In genomic region chr11:76577199-76577920, GRCh38 we compare ENCODE assay signal across 10 cellular contexts.
DNase-seq lines count a peak whose midpoint lies in the region; ATAC-seq and TF ChIP-seq lines count a peak whose summit lies in the region.
"Had no signal": no experiment of that assay in that cellular context is flagged by ENCODE, and none has a peak within 500 bp of the region (broad histone marks: within the 10 kb centered on the region; RNA-seq: fewer than 3 reads in every experiment).

No MANE protein-coding gene starts in this region.

- no peak overlapping the region for H3K4me3 ChIP-seq in SJSA1
- no peak overlapping the region for H3K4me3 ChIP-seq in rectal smooth muscle tissue (ENCODE audit: low read length)
- H3K4me3 ChIP-seq in Karpas-422 (ENCODE audit: low read length) = no peak overlapping the region

- H3K27me3 Mint-ChIP-seq in Calu3 (ENCODE audit: unreplicated experiment) = no peaks in the 10 kb centered on the region
- H3K27me3 Mint-ChIP-seq in activated T-helper 17 cell treated with anti-CD3 and anti-CD28 coated beads, Interleukin-2, amount 50 U/mL, for 72 hours = peaks cover 4% of the 10 kb centered on the region

- peak; percentile 89 for ATAC-seq in Right ventricle myocardium superior (ENCODE audit: poor library complexity)
- ATAC-seq in activated T-helper 17 cell treated with anti-CD3 and anti-CD28 coated beads, Interleukin-2, amount 50 U/mL, for 72 hours (replicated peaks) = no peak
- ATAC-seq: activated naive CD8-positive, alpha-beta T cell treated with anti-CD3 and anti-CD28 coated beads, Interleukin-2, amount 50 U/mL, for 24 hours had no signal

- H3K27me3 ChIP-seq in SJSA1 (replicated peaks) = no peaks in the 10 kb centered on the region
- no peaks in the 10 kb centered on the region for H3K27me3 ChIP-seq in rectal smooth muscle tissue (ENCODE audit: control insufficient read depth, insufficient read depth, low read length)
- no peaks in the 10 kb centered on the region for H3K27me3 ChIP-seq in Karpas-422 (ENCODE audit: low read length)

- H3K79me2 ChIP-seq in Karpas-422 (ENCODE audit: low read length) = no peaks in the 10 kb centered on the region

- H2AFZ ChIP-seq in Karpas-422 (ENCODE audit: low read length) = no peak overlapping the region

- BruUV-seq in Calu3 (replicated peaks; lab: Mats Ljungman, UMichigan) = no TSS peak

- H3K4me3 Mint-ChIP-seq in Calu3 (ENCODE audit: low read depth, unreplicated experiment) = no peak overlapping the region
- no peak overlapping the region for H3K4me3 Mint-ChIP-seq in activated T-helper 17 cell treated with anti-CD3 and anti-CD28 coated beads, Interleukin-2, amount 50 U/mL, for 72 hours
- H3K4me3 Mint-ChIP-seq: activated naive CD8-positive, alpha-beta T cell treated with anti-CD3 and anti-CD28 coated beads, Interleukin-2, amount 50 U/mL, for 24 hours had no signal

- H3K27ac ChIP-seq in SJSA1 (peak overlapping the region; percentile 68), rectal smooth muscle tissue (ENCODE audit: low read depth, low read length) (peak overlapping the region; percentile 38), Karpas-422 (ENCODE audit: low read length) (no peak overlapping the region)

- H3K4me1 Mint-ChIP-seq in Calu3 (ENCODE audit: low read depth, unreplicated experiment) = peaks cover 29% of the 10 kb centered on the region
- H3K4me1 Mint-ChIP-seq in activated T-helper 17 cell treated with anti-CD3 and anti-CD28 coated beads, Interleukin-2, amount 50 U/mL, for 72 hours = peaks cover 5% of the 10 kb centered on the region

- peaks cover 5% of the 10 kb centered on the region for H3K36me3 Mint-ChIP-seq in Calu3 (ENCODE audit: insufficient read depth, unreplicated experiment)
- H3K36me3 Mint-ChIP-seq in activated T-helper 17 cell treated with anti-CD3 and anti-CD28 coated beads, Interleukin-2, amount 50 U/mL, for 72 hours (ENCODE audit: low read depth) = no peaks in the 10 kb centered on the region

- H3K36me3 ChIP-seq in SJSA1 = no peaks in the 10 kb centered on the region
- no peaks in the 10 kb centered on the region for H3K36me3 ChIP-seq in rectal smooth muscle tissue (ENCODE audit: control insufficient read depth, insufficient read depth, low read length)
- no peaks in the 10 kb centered on the region for H3K36me3 ChIP-seq in Karpas-422 (ENCODE audit: insufficient read depth, low read length)

- intact Hi-C loops in Calu3 (cut with micrococcal nuclease; ENCODE audit: unreplicated experiment) = no loop called here
- intact Hi-C loops in Right ventricle myocardium superior (cut with DNase I) = no loop called here

- no peaks in the 10 kb centered on the region for H3K9me2 ChIP-seq in Karpas-422 (replicated peaks; ENCODE audit: insufficient read depth, low read length)

- H3K4me1 ChIP-seq in SJSA1 (replicated peaks) = peaks cover 40% of the 10 kb centered on the region
- H3K4me1 ChIP-seq in rectal smooth muscle tissue (ENCODE audit: control insufficient read depth, insufficient read depth, low read length) = peaks cover 8% of the 10 kb centered on the region
- no peaks in the 10 kb centered on the region for H3K4me1 ChIP-seq in Karpas-422 (ENCODE audit: low read length)

- peak; percentile 89 for DNase-seq in Calu3
- peak; percentile 80 to 94 for DNase-seq in SJSA1 (ENCODE audit: low read depth in 1 of 2, low spot score in 2 of 2)
- peak; percentile 86 for DNase-seq in Right ventricle myocardium superior
- DNase-seq in NOMO-1 treated with DMSO at 0.1 percent for 48 hours (lab: John Stamatoyannopoulos, UW; ENCODE audit: unreplicated experiment) = no peak
- no peak for DNase-seq in Karpas-422
- DNase-seq in NAMALWA (ENCODE audit: low spot score) = no peak
- DNase-seq: activated naive CD8-positive, alpha-beta T cell treated with anti-CD3 and anti-CD28 coated beads, Interleukin-2, amount 50 U/mL, for 24 hours; stimulated activated CD4-positive, alpha-beta T cell treated with anti-CD3 and anti-CD28 coated beads, Interleukin-12 subunit alpha, Interleukin-12 subunit beta, amount 100 ng/mL, for 4 hours had no signal

- no peak overlapping the region for H3K4me2 ChIP-seq in Karpas-422 (ENCODE audit: low read depth, low read length, poor library complexity, severe bottlenecking)

- no peak for TF ChIP-seq CTCF in Calu3 (IDR thresholded peaks at IDR 0.05; ENCODE audit: unreplicated experiment)

- no peaks in the 10 kb centered on the region for H3K9me3 ChIP-seq in SJSA1 (replicated peaks)
- H3K9me3 ChIP-seq in Karpas-422 (ENCODE audit: low read length) = no peaks in the 10 kb centered on the region

- peak overlapping the region; percentile 53 for H3K27ac Mint-ChIP-seq in Calu3 (ENCODE audit: unreplicated experiment)
- no peak overlapping the region for H3K27ac Mint-ChIP-seq in activated T-helper 17 cell treated with anti-CD3 and anti-CD28 coated beads, Interleukin-2, amount 50 U/mL, for 72 hours
- H3K27ac Mint-ChIP-seq: activated naive CD8-positive, alpha-beta T cell treated with anti-CD3 and anti-CD28 coated beads, Interleukin-2, amount 50 U/mL, for 24 hours had no signal

- H3K9ac ChIP-seq in rectal smooth muscle tissue (ENCODE audit: low read length) = no peak overlapping the region
- no peak overlapping the region for H3K9ac ChIP-seq in Karpas-422 (ENCODE audit: low read length)

- CTCF ChIA-PET in Calu3 (lab: Charles Lee) = interaction anchor here (1.5 kb wide), 1 partner anchor 16 kb away, joined by 4 read pairs; no protein-coding TSS in a partner anchor

- H3K9me3 Mint-ChIP-seq in Calu3 (ENCODE audit: low read depth, unreplicated experiment) = no peaks in the 10 kb centered on the region
- H3K9me3 Mint-ChIP-seq in activated T-helper 17 cell treated with anti-CD3 and anti-CD28 coated beads, Interleukin-2, amount 50 U/mL, for 72 hours = no peaks in the 10 kb centered on the region
- H3K9me3 Mint-ChIP-seq: activated naive CD8-positive, alpha-beta T cell treated with anti-CD3 and anti-CD28 coated beads, Interleukin-2, amount 50 U/mL, for 24 hours had no signal

- no peaks in the 10 kb centered on the region for H4K20me1 ChIP-seq in Karpas-422 (ENCODE audit: insufficient read depth, low read depth, low read length)

Comparison
In these comparisons a context has a peak if more than half of its experiments do, and no peak if none do; other contexts are left out.
1. DNase-seq: peak in Calu3 (single experiment), SJSA1 (2 of 2) and Right ventricle myocardium superior (single experiment); none in NOMO-1 treated with DMSO at 0.1 percent for 48 hours (single experiment), Karpas-422 (single experiment) and NAMALWA (single experiment).